In genomic region chr2:227623225-227623624, GRCh38 we compare ENCODE assay signal across 14 cellular contexts.
DNase-seq lines count a peak whose midpoint lies in the region; ATAC-seq, FAIRE-seq and TF ChIP-seq lines count a peak whose summit lies in the region.
"Had no signal": no experiment of that assay in that cellular context is flagged by ENCODE, and none has a peak within 500 bp of the region (broad histone marks: within the 10 kb centered on the region; RNA-seq: fewer than 3 reads in every experiment).

No MANE protein-coding gene starts in this region.

- FAIRE-seq in urothelium cell line (lab: Jason Lieb, UNC) = no peak
- FAIRE-seq: islet of Langerhans had no signal

- no peak for TF ChIP-seq CTCF in foreskin fibroblast (IDR thresholded peaks at IDR 0.05; ENCODE audit: low read depth, low read length)

- no peak for ATAC-seq in GM19452 (IDR thresholded peaks at IDR 0.05; ENCODE audit: unreplicated experiment)
- ATAC-seq in HG03045 (IDR thresholded peaks at IDR 0.05; ENCODE audit: unreplicated experiment) = no peak
- ATAC-seq: activated T-cell treated with anti-CD3 and anti-CD28 coated beads, Interleukin-2, amount 50 U/mL, for 72 hours had no signal

- H3K4me3 ChIP-seq in foreskin fibroblast (ENCODE audit: low read depth in 1 of 2, low read length in 2 of 2) = no peak overlapping the region
- H3K4me3 ChIP-seq: tibial artery had no signal

- DNase-seq in DMS53 (lab: John Stamatoyannopoulos, UW) = peak; percentile 13
- no peak for DNase-seq in DMS53 treated with DMSO at 0.1 percent for 48 hours (lab: John Stamatoyannopoulos, UW; ENCODE audit: unreplicated experiment)
- DNase-seq in amniotic stem cell (lab: John Stamatoyannopoulos, UW) = peak; percentile 7
- DNase-seq in foreskin fibroblast = peak; percentile 37 to 71
- peak; percentile 25 for DNase-seq in urothelium cell line (ENCODE audit: low spot score)
- DNase-seq in NCI-H2171 treated with DMSO at 0.1 percent for 48 hours (lab: John Stamatoyannopoulos, UW) = no peak
- DNase-seq: activated CD4-positive, alpha-beta T cell treated with anti-CD3 and anti-CD28 coated beads for 1 hour; activated T-cell treated with anti-CD3 and anti-CD28 coated beads, Interleukin-2, amount 50 U/mL, for 72 hours; KG1; NCI-H1930; tibial artery had no signal

Comparison
In these comparisons a context has a peak if more than half of its experiments do, and no peak if none do; other contexts are left out.
1. DNase-seq: peak in DMS53 (single experiment), amniotic stem cell (single experiment), foreskin fibroblast (2 of 2) and urothelium cell line (single experiment); none in DMS53 treated with DMSO at 0.1 percent for 48 hours (single experiment) and NCI-H2171 treated with DMSO at 0.1 percent for 48 hours (single experiment).